Comparison of ENCODE assay signal across 16 cellular contexts in genomic region chr4:156827519-156827918, GRCh38.
A peak's percentile ranks its signal among the peaks of the same experiment; 100 is the strongest.
DNase-seq lines count a peak whose midpoint lies in the region; ATAC-seq, FAIRE-seq and TF ChIP-seq lines count a peak whose summit lies in the region.
"Had no signal": no experiment of that assay in that cellular context is flagged by ENCODE, and none has a peak within 500 bp of the region (broad histone marks: within the 10 kb centered on the region; RNA-seq: fewer than 3 reads in every experiment).

No MANE protein-coding gene starts in this region.

- POLR2A ChIA-PET in HepG2 (lab: Yijun Ruan, JAX) (no interaction called here), K562 (lab: Yijun Ruan, JAX) (interaction anchor here (1.0 kb wide), 1 partner anchor 9 kb away, joined by 4 read pairs; no protein-coding TSS in a partner anchor)

- no peak overlapping the region for H2AFZ ChIP-seq in HepG2 (ENCODE audit: low read length)
- H2AFZ ChIP-seq in K562 (ENCODE audit: low read depth, low read length), result no peak overlapping the region

- H3K36me3 ChIP-seq in HepG2 (replicated peaks in 1 of 2; ENCODE audit: control insufficient read depth in 1 of 2, insufficient read depth in 2 of 2, low read length in 2 of 2) (no peaks in the 10 kb centered on the region), right lobe of liver (no peaks in the 10 kb centered on the region), K562 (ENCODE audit: control insufficient read depth, insufficient read depth, low read length) (no peaks in the 10 kb centered on the region), testis (ENCODE audit: low read depth, missing control alignments) (no peaks in the 10 kb centered on the region)
- H3K36me3 ChIP-seq: BLaER1 had no signal

- no peak overlapping the region for H3K4me3 ChIP-seq in HepG2 (replicated peaks in 1 of 3; ENCODE audit: insufficient read depth in 1 of 3, low read depth in 2 of 3, low read length in 3 of 3)
- H3K4me3 ChIP-seq in right lobe of liver, result no peak overlapping the region
- no peak overlapping the region for H3K4me3 ChIP-seq in K562
- H3K4me3 ChIP-seq in testis, result no peak overlapping the region
- H3K4me3 ChIP-seq: BLaER1, GM12878 had no signal

- no peaks in the 10 kb centered on the region for H3K4me1 ChIP-seq in HepG2 (ENCODE audit: insufficient read depth, low read length)
- peaks cover 0 to 12% (median 2%) of the 10 kb centered on the region in 4 donors for H3K4me1 ChIP-seq in right lobe of liver
- H3K4me1 ChIP-seq in K562 (replicated peaks in 1 of 2; ENCODE audit: control insufficient read depth in 2 of 2, insufficient read depth in 2 of 2, low read length in 2 of 2), result no peaks in the 10 kb centered on the region
- H3K4me1 ChIP-seq in testis, result no peaks in the 10 kb centered on the region
- H3K4me1 ChIP-seq: BLaER1 had no signal

- H3K79me2 ChIP-seq in HepG2 (ENCODE audit: insufficient read depth, low read length), result no peaks in the 10 kb centered on the region
- no peaks in the 10 kb centered on the region for H3K79me2 ChIP-seq in K562 (ENCODE audit: control insufficient read depth, insufficient read depth, low read length)

- no TSS peak for BruUV-seq in HepG2 (replicated peaks; lab: Mats Ljungman, UMichigan)
- no TSS peak for BruUV-seq in K562 (replicated peaks; lab: Mats Ljungman, UMichigan)

- H3K9ac ChIP-seq in HepG2 (ENCODE audit: insufficient read depth, low read depth, low read length) (no peak overlapping the region), K562 (ENCODE audit: insufficient read depth in 1 of 2, low read depth in 2 of 2, low read length in 2 of 2) (no peak overlapping the region)
- H3K9ac ChIP-seq: BLaER1 had no signal

- no peaks in the 10 kb centered on the region for H3K9me1 ChIP-seq in K562 (ENCODE audit: control insufficient read depth, insufficient read depth, low read length)

- WGBS in HepG2 (ENCODE audit: low lambda C conversion rate), result 82% methylated on average over 2 of the region's 2 CpGs
- 62% methylated on average over 2 of the region's 2 CpGs for WGBS in right lobe of liver (ENCODE audit: insufficient coverage, low coverage, low lambda C conversion rate, missing lambda C conversion rate)
- WGBS in K562 (ENCODE audit: insufficient coverage, low coverage, missing lambda C conversion rate), result 19% methylated on average over 2 of the region's 2 CpGs
- 62 to 92% methylated on average over 2 of the region's 2 CpGs for WGBS in testis, 2 donors

- TF ChIP-seq RAD21 in HepG2 (CRISPR knock-in tag; IDR thresholded peaks at IDR 0.05), result no peak
- no peak for TF ChIP-seq RAD21 in K562 (CRISPR knock-in tag; conservative IDR thresholded peaks at IDR 0.05 in 1 of 2, IDR thresholded peaks at IDR 0.05 in 1 of 2)

- in situ Hi-C loops in HepG2 (cut with HindIII; ENCODE audit: extremely low pct_ligation_motif_present, low pct_unique_long_range_greater_than_20kb) (no loop called here), K562 (cut with MboI) (no loop called here)

- TF ChIP-seq POLR2A in HepG2 (IDR thresholded peaks at IDR 0.05; ENCODE audit: insufficient read depth in 1 of 2, low read depth in 2 of 2, low read length in 2 of 2) (no peak), right lobe of liver (IDR thresholded peaks at IDR 0.05) (no peak), K562 (conservative IDR thresholded peaks at IDR 0.05) (no peak), testis (IDR thresholded peaks at IDR 0.05) (no peak)

- ATAC-seq in HepG2, result no peak
- ATAC-seq in right lobe of liver, result no peak
- ATAC-seq in K562, result no peak
- ATAC-seq: GM12878 had no signal

- intact Hi-C loops in HepG2 (cut with micrococcal nuclease; ENCODE audit: unreplicated experiment) (no loop called here), right lobe of liver (cut with DNase I) (no loop called here), K562 (cut with micrococcal nuclease) (no loop called here), testis (cut with DNase I; ENCODE audit: low total_unique reads) (no loop called here)

- no peak overlapping the region for H3K4me2 ChIP-seq in HepG2 (ENCODE audit: low read depth, low read length)
- H3K4me2 ChIP-seq in K562 (ENCODE audit: insufficient read depth, low read length), result no peak overlapping the region
- H3K4me2 ChIP-seq: BLaER1 had no signal

- no peak for DNase-seq in HepG2 (ENCODE audit: low spot score)
- no peak for DNase-seq in right lobe of liver
- no peak for DNase-seq in K562 (ENCODE audit: extremely low read depth in 1 of 4, low spot score in 3 of 4)
- DNase-seq in stromal cell of bone marrow (ENCODE audit: low read depth), result peak; percentile 10
- no peak for DNase-seq in activated T-cell treated with anti-CD3 and anti-CD28 coated beads, Interleukin-2, amount 50 U/mL, for 1 hour
- no peak for DNase-seq in occipital lobe (lab: John Stamatoyannopoulos, UW)
- DNase-seq in testis, result no peak
- DNase-seq: 8988T; Calu3; CD4-positive, alpha-beta memory T cell; DND-41; EL; HCEC 1CT had no signal

- no peak for FAIRE-seq in HepG2 (lab: Jason Lieb, UNC)
- FAIRE-seq in K562 (lab: Jason Lieb, UNC), result no peak
- FAIRE-seq: GM12878, H54 had no signal

- H3K27me3 ChIP-seq in HepG2 (ENCODE audit: control insufficient read depth in 1 of 2, insufficient read depth in 2 of 2, low read length in 2 of 2), result no peaks in the 10 kb centered on the region; a peak in 1 of 5 replicates
- H3K27me3 ChIP-seq in right lobe of liver, result no peaks in the 10 kb centered on the region
- H3K27me3 ChIP-seq in K562 (ENCODE audit: control insufficient read depth in 2 of 2, insufficient read depth in 2 of 2, low read length in 2 of 2), result no peaks in the 10 kb centered on the region
- no peaks in the 10 kb centered on the region for H3K27me3 ChIP-seq in testis
- H3K27me3 ChIP-seq: BLaER1 had no signal

- no peaks in the 10 kb centered on the region for H3K9me3 ChIP-seq in HepG2 (ENCODE audit: low read length)
- H3K9me3 ChIP-seq in right lobe of liver, result no peaks in the 10 kb centered on the region
- 0 out of 2 replicates have a peak, but pooled peaks cover 2% of the 10 kb centered on the region for H3K9me3 ChIP-seq in K562 (replicated peaks; ENCODE audit: control insufficient read depth, insufficient read depth, low read depth, low read length)
- H3K9me3 ChIP-seq in testis, result no peaks in the 10 kb centered on the region
- H3K9me3 ChIP-seq: BLaER1 had no signal

- no peak for TF ChIP-seq CTCF in HepG2 (CRISPR knock-in tag; IDR thresholded peaks at IDR 0.05)
- TF ChIP-seq CTCF in right lobe of liver (IDR thresholded peaks at IDR 0.05), result no peak
- no peak for TF ChIP-seq CTCF in K562 (IDR thresholded peaks at IDR 0.05 in 2 of 3, conservative IDR thresholded peaks at IDR 0.05 in 1 of 3; ENCODE audit: insufficient read depth in 2 of 3, low read depth in 1 of 3, low read length in 3 of 3)
- no peak for TF ChIP-seq CTCF in testis (IDR thresholded peaks at IDR 0.05)

- CTCF ChIA-PET in HepG2 (lab: Yijun Ruan, JAX; ENCODE audit: low intra/inter-chr PET ratio, low total read pairs) (no interaction called here), K562 (lab: Yijun Ruan, JAX; ENCODE audit: low intra/inter-chr PET ratio) (no interaction called here)

- TF ChIP-seq EP300 in HepG2 (IDR thresholded peaks at IDR 0.05; ENCODE audit: low read depth in 2 of 2, low read length in 2 of 2) (no peak), HepG2 (CRISPR knock-in tag; IDR thresholded peaks at IDR 0.05; ENCODE audit: borderline replicate concordance) (no peak), K562 (IDR thresholded peaks at IDR 0.05; ENCODE audit: low read length) (no peak)

- H3K27ac ChIP-seq in HepG2 (ENCODE audit: extremely low read length, insufficient read depth, low read length) (no peak overlapping the region), right lobe of liver (no peak overlapping the region), K562 (ENCODE audit: extremely low read depth, low read depth, low read length) (no peak overlapping the region), testis (no peak overlapping the region)
- H3K27ac ChIP-seq: BLaER1 had no signal

- H4K20me1 ChIP-seq in HepG2 (ENCODE audit: insufficient read depth, low read length) (no peaks in the 10 kb centered on the region), K562 (replicated peaks; ENCODE audit: control insufficient read depth, insufficient read depth, low read length) (no peaks in the 10 kb centered on the region)
- H4K20me1 ChIP-seq: BLaER1 had no signal

TF ChIP-seq in HepG2, 621 proteins besides CTCF, POLR2A, EP300 and RAD21:
- TF ChIP-seq GATA4 (IDR thresholded peaks at IDR 0.05; ENCODE audit: borderline replicate concordance, low read depth), result no peak
- TF ChIP-seq CEBPB (IDR thresholded peaks at IDR 0.05; ENCODE audit: borderline replicate concordance, low read depth, low read length), result peak; percentile 81
TF ChIP-seq in HepG2: peak in this region for 1.

TF ChIP-seq in K562, 482 proteins besides CTCF, POLR2A, EP300 and RAD21 (continues in another document):
- TF ChIP-seq JUND (IDR thresholded peaks at IDR 0.05; ENCODE audit: borderline replicate concordance, low read depth, low read length) (no peak), JUND (tag; IDR thresholded peaks at IDR 0.05; ENCODE audit: borderline replicate concordance, low read depth, low read length) (no peak), ZZZ3 (IDR thresholded peaks at IDR 0.05) (no peak), ZNF277 (CRISPR knock-in tag; IDR thresholded peaks at IDR 0.05; ENCODE audit: borderline replicate concordance) (no peak), ZNF586 (CRISPR knock-in tag; conservative IDR thresholded peaks at IDR 0.05) (no peak), CEBPG (CRISPR knock-in tag; IDR thresholded peaks at IDR 0.05) (no peak), CEBPG (tag; conservative IDR thresholded peaks at IDR 0.05 in 1 of 2, IDR thresholded peaks at IDR 0.05 in 1 of 2) (peak in 1 of 2 experiments; percentile 43; a peak in 1 of 4 replicates), ZNF253 (CRISPR knock-in tag; conservative IDR thresholded peaks at IDR 0.05) (no peak)
- TF ChIP-seq, protein P1, sequence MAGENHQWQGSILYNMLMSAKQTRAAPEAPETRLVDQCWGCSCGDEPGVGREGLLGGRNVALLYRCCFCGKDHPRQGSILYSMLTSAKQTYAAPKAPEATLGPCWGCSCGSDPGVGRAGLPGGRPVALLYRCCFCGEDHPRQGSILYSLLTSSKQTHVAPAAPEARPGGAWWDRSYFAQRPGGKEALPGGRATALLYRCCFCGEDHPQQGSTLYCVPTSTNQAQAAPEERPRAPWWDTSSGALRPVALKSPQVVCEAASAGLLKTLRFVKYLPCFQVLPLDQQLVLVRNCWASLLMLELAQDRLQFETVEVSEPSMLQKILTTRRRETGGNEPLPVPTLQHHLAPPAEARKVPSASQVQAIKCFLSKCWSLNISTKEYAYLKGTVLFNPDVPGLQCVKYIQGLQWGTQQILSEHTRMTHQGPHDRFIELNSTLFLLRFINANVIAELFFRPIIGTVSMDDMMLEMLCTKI (IDR thresholded peaks at IDR 0.05; ENCODE audit: partially characterized antibody), result no peak

Comparison
In these comparisons a context has a peak if more than half of its experiments do, and no peak if none do; other contexts are left out.
1. Of the 241 proteins assayed by ChIP-seq in both HepG2 and K562: peak only in HepG2: none; only in K562: none; in both: CEBPB; in neither: 239; mixed calls (peak in some experiments, not most) for 1.